4 cellular contexts compared by ENCODE assay signal in genomic region chr6:33642897-33643296, GRCh38.
A peak's percentile ranks its signal among the peaks of the same experiment; 100 is the strongest.
TF ChIP-seq lines count a peak whose summit lies in the region.

No MANE protein-coding gene starts in this region.

TF ChIP-seq in SK-N-SH, 30 proteins besides CTCF, POLR2A, EP300 and RAD21 (continues in another document):
- TF ChIP-seq RXRA (IDR thresholded peaks at IDR 0.05; ENCODE audit: borderline replicate concordance, low read depth) (no peak), PBX3 (IDR thresholded peaks at IDR 0.05) (no peak), USF2 (IDR thresholded peaks at IDR 0.05; ENCODE audit: borderline replicate concordance, low read depth, low read length) (no peak), RFX5 (IDR thresholded peaks at IDR 0.05; ENCODE audit: low read length) (no peak), MAX (IDR thresholded peaks at IDR 0.05; ENCODE audit: low read depth) (no peak), CHD2 (IDR thresholded peaks at IDR 0.05; ENCODE audit: low read length, partially characterized antibody) (no peak), YY1 (IDR thresholded peaks at IDR 0.05; ENCODE audit: low read depth) (no peak), IRF3 (IDR thresholded peaks at IDR 0.05; ENCODE audit: low read depth, low read length) (no peak)

TF ChIP-seq in SK-N-SH treated with all-trans-retinoic acid at 6 μM for 48 hours, 23 proteins besides CTCF, POLR2A, EP300 and RAD21 (continues in another document):
- no peak for TF ChIP-seq TSHZ2 (CRISPR knock-in tag; IDR thresholded peaks at IDR 0.05)
- no peak for TF ChIP-seq ARNTL (CRISPR knock-in tag; IDR thresholded peaks at IDR 0.05; ENCODE audit: borderline replicate concordance, low read depth)
- no peak for TF ChIP-seq PPARA (CRISPR knock-in tag; IDR thresholded peaks at IDR 0.05; ENCODE audit: borderline replicate concordance)
- no peak for TF ChIP-seq POU6F1 (CRISPR knock-in tag; IDR thresholded peaks at IDR 0.05; ENCODE audit: borderline replicate concordance, low read depth)
- TF ChIP-seq ZFP30 (CRISPR knock-in tag; IDR thresholded peaks at IDR 0.05), result no peak
- TF ChIP-seq TOX (CRISPR knock-in tag; IDR thresholded peaks at IDR 0.05; ENCODE audit: borderline replicate concordance), result no peak
- TF ChIP-seq CSRNP3 (CRISPR knock-in tag; IDR thresholded peaks at IDR 0.05), result no peak
- TF ChIP-seq ZNF70 (CRISPR knock-in tag; IDR thresholded peaks at IDR 0.05), result no peak
- no peak for TF ChIP-seq SNAI2 (CRISPR knock-in tag; IDR thresholded peaks at IDR 0.05)
- TF ChIP-seq ZNF8 (CRISPR knock-in tag; IDR thresholded peaks at IDR 0.05), result no peak
- no peak for TF ChIP-seq BACH2 (CRISPR knock-in tag; IDR thresholded peaks at IDR 0.05; ENCODE audit: borderline replicate concordance)

TF ChIP-seq in HEK293, 187 proteins besides CTCF, POLR2A, EP300 and RAD21:
- no peak for TF ChIP-seq ZNF26 (tag by site-specific recombination; IDR thresholded peaks at IDR 0.05)
- no peak for TF ChIP-seq ZNF133 (tag by site-specific recombination; IDR thresholded peaks at IDR 0.05)
- TF ChIP-seq BCL11A (tag by site-specific recombination; IDR thresholded peaks at IDR 0.05; ENCODE audit: low read depth), result no peak
- TF ChIP-seq ZNF274 (IDR thresholded peaks at IDR 0.05; ENCODE audit: low read length), result no peak
- no peak for TF ChIP-seq ZNF274 (tag by site-specific recombination; IDR thresholded peaks at IDR 0.05; ENCODE audit: borderline replicate concordance)
- 0 out of 2 replicates have a peak, but pooled peaks have one; percentile 19 for TF ChIP-seq ZNF692 (tag by site-specific recombination; IDR thresholded peaks at IDR 0.05)
- no peak for TF ChIP-seq ZNF266 (tag by site-specific recombination; IDR thresholded peaks at IDR 0.05; ENCODE audit: low read depth)
- 0 out of 2 replicates have a peak, but pooled peaks have one; percentile 40 for TF ChIP-seq ZFP69B (tag by site-specific recombination; IDR thresholded peaks at IDR 0.05)
- TF ChIP-seq GFI1B (tag by site-specific recombination; IDR thresholded peaks at IDR 0.05), result no peak
- no peak for TF ChIP-seq ZBTB21 (tag by site-specific recombination; IDR thresholded peaks at IDR 0.05)
- TF ChIP-seq ZXDB (tag by site-specific recombination; IDR thresholded peaks at IDR 0.05), result no peak
- no peak for TF ChIP-seq ZEB2 (tag by site-specific recombination; IDR thresholded peaks at IDR 0.05)
- TF ChIP-seq ZNF24 (tag by site-specific recombination; IDR thresholded peaks at IDR 0.05), result no peak
- TF ChIP-seq KLF7 (tag by site-specific recombination; IDR thresholded peaks at IDR 0.05; ENCODE audit: borderline replicate concordance), result no peak

TF ChIP-seq in K562, 482 proteins besides CTCF, POLR2A, EP300 and RAD21 (continued from another document):
- TF ChIP-seq RBM39 (optimal IDR thresholded peaks at IDR 0.05; ENCODE audit: low read depth, low read length), result no peak
